33 cellular contexts compared by ENCODE assay signal in genomic region chr6:51552400-51552799, GRCh38.
"Had no signal": no experiment of that assay in that cellular context is flagged by ENCODE, and none has a peak within 500 bp of the region (broad histone marks: within the 10 kb centered on the region; RNA-seq: fewer than 3 reads in every experiment).

No MANE protein-coding gene starts in this region.

- DNase-seq: activated B cell treated with CpG ODN at 0.5 μM for 24 hours; activated CD4-positive, alpha-beta memory T cell treated with anti-CD3 and anti-CD28 coated beads for 36 hours; activated CD4-positive, alpha-beta T cell treated with anti-CD3 and anti-CD28 coated beads for 4 hours; activated CD4-positive, alpha-beta T cell treated with anti-CD3 and anti-CD28 coated beads, Interleukin-2, amount 10 ng/mL, durations not matched to agents 24 days and 14 days; activated CD4-positive, alpha-beta T cell treated with anti-CD3 and anti-CD28 coated beads, Interleukin-2, amount 50 U/mL, for 1 hour; activated CD4-positive, alpha-beta T cell treated with anti-CD3 and anti-CD28 coated beads, Interleukin-2, amount 50 U/mL, for 4 hours; activated CD4-positive, CD25-positive, alpha-beta regulatory T cell treated with anti-CD3 and anti-CD28 coated beads, Interleukin-2, amount 50 U/mL, for 72 hours; activated CD8-positive, alpha-beta memory T cell treated with anti-CD3 and anti-CD28 coated beads, Interleukin-2, amount 50 U/mL, for 4 hours; activated CD8-positive, alpha-beta T cell treated with anti-CD3 and anti-CD28 coated beads for 36 hours; activated effector memory CD4-positive, alpha-beta T cell treated with anti-CD3 and anti-CD28 coated beads, Interleukin-2, amount 50 U/mL, for 16 hours; activated gamma-delta T cell treated with Interleukin-2 at 50 U/mL for 16 hours; activated naive CD4-positive, alpha-beta T cell; activated naive CD4-positive, alpha-beta T cell treated with anti-CD3 and anti-CD28 coated beads for 36 hours; activated naive CD4-positive, alpha-beta T cell treated with anti-CD3 and anti-CD28 coated beads, Interleukin-2, amount 50 U/mL, for 16 hours; activated naive CD8-positive, alpha-beta T cell treated with anti-CD3 and anti-CD28 coated beads for 36 hours; activated T-cell treated with anti-CD3 and anti-CD28 coated beads for 4 hours; activated T-cell treated with anti-CD3 and anti-CD28 coated beads, Interleukin-2, amount 50 U/mL, for 1 hour; activated T-cell treated with anti-CD3 and anti-CD28 coated beads, Interleukin-2, amount 50 U/mL, for 4 hours; activated T-cell treated with anti-CD3 and anti-CD28 coated beads, Interleukin-2, amount 50 U/mL, for 72 hours; adrenal gland; amniotic stem cell; aorta; body of pancreas; brain microvascular endothelial cell; caudate nucleus; cerebellar nuclear complex; colonic mucosa; T-helper 2 cell; T-helper 9 cell had no signal

- H3K4me1 ChIP-seq: adrenal gland, body of pancreas, breast epithelium, colonic mucosa had no signal

- H3K27me3 ChIP-seq: adrenal gland, body of pancreas, brain microvascular endothelial cell, breast epithelium, colonic mucosa had no signal

- ATAC-seq: activated CD8-positive, alpha-beta T cell treated with anti-CD3 and anti-CD28 coated beads for 36 hours; activated naive CD4-positive, alpha-beta T cell treated with anti-CD3 and anti-CD28 coated beads, Interleukin-2, amount 50 U/mL, for 72 hours; activated T-cell treated with anti-CD3 and anti-CD28 coated beads, Interleukin-2, amount 50 U/mL, for 4 hours; activated T-cell treated with anti-CD3 and anti-CD28 coated beads, Interleukin-2, amount 50 U/mL, for 72 hours; activated T-helper 17 cell treated with anti-CD3 and anti-CD28 coated beads, Interleukin-2, amount 50 U/mL, for 72 hours; body of pancreas had no signal

- H3K36me3 ChIP-seq: adrenal gland, brain microvascular endothelial cell, breast epithelium, colonic mucosa had no signal

- H3K9me3 ChIP-seq: adrenal gland, body of pancreas, breast epithelium, colonic mucosa had no signal

- H3K4me3 ChIP-seq: adrenal gland, body of pancreas, breast epithelium, colonic mucosa had no signal

- H3K27ac ChIP-seq: adrenal gland, body of pancreas, brain microvascular endothelial cell, breast epithelium, colonic mucosa, VCaP had no signal
